8 cellular contexts compared by ENCODE assay signal in genomic region chr14:88868558-88869159, GRCh38. TPM values are rescaled to one million over a fixed set of nuclear protein-coding genes. Genes with fewer than 3 reads are reported as not detected.
A peak's percentile ranks its signal among the peaks of the same experiment; 100 is the strongest.
DNase-seq lines count a peak whose midpoint lies in the region; ATAC-seq and TF ChIP-seq lines count a peak whose summit lies in the region.

No MANE protein-coding gene starts in this region.

- H3K27ac Mint-ChIP-seq in GM23338, result no peak overlapping the region

- no peaks in the 10 kb centered on the region for H3K36me3 Mint-ChIP-seq in GM23338 (ENCODE audit: low read depth)

- H3K4me1 ChIP-seq in BE2C (peaks cover 9% of the 10 kb centered on the region), GM23338 (ENCODE audit: insufficient read depth) (no peaks in the 10 kb centered on the region), tibial artery (no peaks in the 10 kb centered on the region)

- DNase-seq in BE2C (no peak), GM23338 (ENCODE audit: low spot score) (peak; percentile 33), NCI-H524 (lab: John Stamatoyannopoulos, UW) (peak; percentile 39 to 75), erythroblast (lab: John Stamatoyannopoulos, UW) (peak; percentile 17 to 31), tibial artery (no peak)

- H3K27me3 ChIP-seq in BE2C (no peaks in the 10 kb centered on the region), GM23338 (ENCODE audit: insufficient read depth) (no peaks in the 10 kb centered on the region), tibial artery (no peaks in the 10 kb centered on the region)

- H3F3A ChIP-seq in GM23338 (replicated peaks; ENCODE audit: low read depth), result no peaks in the 10 kb centered on the region

- no peak overlapping the region for H3K4me3 ChIP-seq in BE2C (ENCODE audit: low read depth, low read length)
- no peak overlapping the region for H3K4me3 ChIP-seq in GM23338
- H3K4me3 ChIP-seq in tibial artery, result no peak overlapping the region

- H3K9me3 ChIP-seq in BE2C, result no peaks in the 10 kb centered on the region
- no peaks in the 10 kb centered on the region for H3K9me3 ChIP-seq in tibial artery

- no peak for TF ChIP-seq POLR2A in erythroblast (IDR thresholded peaks at IDR 0.05; ENCODE audit: low read length)

- H3K4me1 Mint-ChIP-seq in GM23338, result no peaks in the 10 kb centered on the region; the same call in 2 of the 3 replicates

- H3K9me2 ChIP-seq in GM23338 (ENCODE audit: insufficient read depth), result no peaks in the 10 kb centered on the region

- H3K4me3 Mint-ChIP-seq in GM23338, result no peak overlapping the region

- no peaks in the 10 kb centered on the region for H3K79me2 ChIP-seq in GM23338 (replicated peaks; ENCODE audit: insufficient read depth)

- H3K27me3 Mint-ChIP-seq in GM23338 (ENCODE audit: insufficient read depth, low read depth, poor library complexity), result no peaks in the 10 kb centered on the region

- H4K20me1 ChIP-seq in GM23338 (replicated peaks; ENCODE audit: insufficient read depth), result no peaks in the 10 kb centered on the region; the same call in 1 of the 2 replicates

- H2AFZ ChIP-seq in GM23338, result no peak overlapping the region

- H3K27ac ChIP-seq in GM23338 (ENCODE audit: low read depth) (no peak overlapping the region), tibial artery (no peak overlapping the region)

- TF ChIP-seq CTCF in BE2C (IDR thresholded peaks at IDR 0.05; ENCODE audit: low read depth, low read length), result peak; percentile 53
- peak; percentile 57 to 70 for TF ChIP-seq CTCF in GM23338 (conservative IDR thresholded peaks at IDR 0.05; ENCODE audit: low read depth in 2 of 2)
- TF ChIP-seq CTCF in tibial artery (IDR thresholded peaks at IDR 0.05), result peak; percentile 33 to 43

- ATAC-seq in GM23338, result peak; percentile 48; the same call in 2 of the 3 replicates
- ATAC-seq in GM21619 (IDR thresholded peaks at IDR 0.05; ENCODE audit: unreplicated experiment), result no peak
- no peak for ATAC-seq in HG03175 (IDR thresholded peaks at IDR 0.05; ENCODE audit: unreplicated experiment)
- ATAC-seq in GM19463 (IDR thresholded peaks at IDR 0.05; ENCODE audit: unreplicated experiment), result no peak

- no peaks in the 10 kb centered on the region for H3K9me3 Mint-ChIP-seq in GM23338

- H3K4me2 ChIP-seq in GM23338, result no peak overlapping the region

- intact Hi-C loops in tibial artery (cut with DNase I; ENCODE audit: low total_unique reads), result loop anchor here (5.0 kb wide), 1 partner anchor 201 kb away; no protein-coding TSS in a partner anchor

- peaks cover 98% of the 10 kb centered on the region for H3K36me3 ChIP-seq in BE2C
- H3K36me3 ChIP-seq in GM23338 (ENCODE audit: insufficient read depth), result no peaks in the 10 kb centered on the region
- H3K36me3 ChIP-seq in tibial artery, result peaks cover 14 to 48% (median 28%) of the 10 kb centered on the region in 3 donors

TF ChIP-seq in GM23338, 12 proteins besides CTCF, POLR2A, EP300 and RAD21 (continues in another document):
- TF ChIP-seq ETS1 (IDR thresholded peaks at IDR 0.05) (no peak), ZNF462 (CRISPR knock-in tag; IDR thresholded peaks at IDR 0.05) (no peak), JUNB (IDR thresholded peaks at IDR 0.05; ENCODE audit: unreplicated experiment) (no peak), ZNF114 (CRISPR knock-in tag; IDR thresholded peaks at IDR 0.05) (no peak), POLR2AphosphoS5 (IDR thresholded peaks at IDR 0.05; ENCODE audit: low read depth) (no peak), NANOG (IDR thresholded peaks at IDR 0.05; ENCODE audit: borderline replicate concordance) (no peak), ZNF331 (CRISPR knock-in tag; IDR thresholded peaks at IDR 0.05; ENCODE audit: low read depth) (no peak), CREB1 (CRISPR knock-in tag; IDR thresholded peaks at IDR 0.05; ENCODE audit: low read depth) (no peak)

RNA-seq across cellular contexts. Expression of gene TTC8, which starts 44.2 kb away (rescaled TPM):
- 86.6 TPM for polyA plus RNA-seq in BE2C (2012; ENCODE audit: insufficient read depth, insufficient read length, low read depth)
- 10.5 and 15.0 TPM in 2 replicates for total RNA-seq in GM23338 (2014; rRNA removed; shearing (Covaris generic))
- 7.1 and 7.5 TPM in 2 replicates for polyA plus RNA-seq in GM23338 (2016; fragmentation: Nextera tagmentation; extraction: Ambion mirVana)

Comparison
In these comparisons a context has a peak if more than half of its experiments do, and no peak if none do; other contexts are left out.
1. DNase-seq: peak in GM23338 (single experiment), NCI-H524 (2 of 2) and erythroblast (2 of 2); none in BE2C (single experiment) and tibial artery (0 of 2).
2. Peak in every context shown above with its lines, with median percentiles within 50 percentile points of each other: CTCF ChIP-seq.